ENCODE assay signal across 21 cellular contexts in genomic region chr15:62877276-62877857, GRCh38.
A peak's percentile ranks its signal among the peaks of the same experiment; 100 is the strongest.
DNase-seq lines count a peak whose midpoint lies in the region; ATAC-seq and TF ChIP-seq lines count a peak whose summit lies in the region.
"Had no signal": no experiment of that assay in that cellular context is flagged by ENCODE, and none has a peak within 500 bp of the region (broad histone marks: within the 10 kb centered on the region; RNA-seq: fewer than 3 reads in every experiment).

No MANE protein-coding gene starts in this region.

- H3K9me3 Mint-ChIP-seq in activated naive CD8-positive, alpha-beta T cell treated with anti-CD3 and anti-CD28 coated beads, Interleukin-2, amount 50 U/mL, for 24 hours = no peaks in the 10 kb centered on the region
- H3K9me3 Mint-ChIP-seq: activated naive CD4-positive, alpha-beta T cell treated with anti-CD3 and anti-CD28 coated beads, Interleukin-2, amount 10 ng/mL, durations not matched to agents 7 days and 5 days; activated T-cell treated with anti-CD3 and anti-CD28 coated beads, Interleukin-2, amount 50 U/mL, for 4 hours; naive thymus-derived CD8-positive, alpha-beta T cell had no signal

- peaks cover 4% of the 10 kb centered on the region for H3K27me3 Mint-ChIP-seq in activated naive CD8-positive, alpha-beta T cell treated with anti-CD3 and anti-CD28 coated beads, Interleukin-2, amount 50 U/mL, for 24 hours

- DNase-seq in COLO668 (lab: John Stamatoyannopoulos, UW; ENCODE audit: unreplicated experiment) = peak; percentile 84
- peak; percentile 36 for DNase-seq in NCI-H1105 (lab: John Stamatoyannopoulos, UW)
- peak; percentile 63 to 72 for DNase-seq in SHP77 (lab: John Stamatoyannopoulos, UW)
- DNase-seq in mucosa of descending colon = no peak
- no peak for DNase-seq in activated naive CD8-positive, alpha-beta T cell treated with anti-CD3 and anti-CD28 coated beads, Interleukin-2, amount 50 U/mL, for 24 hours
- DNase-seq in NCI-H82 treated with DMSO at 0.1 percent for 48 hours (lab: John Stamatoyannopoulos, UW; ENCODE audit: unreplicated experiment) = no peak
- no peak for DNase-seq in amygdala (lab: John Stamatoyannopoulos, UW)
- no peak for DNase-seq in NCI-H526 treated with DMSO at 0.1 percent for 48 hours (lab: John Stamatoyannopoulos, UW)
- DNase-seq: ACHN; activated CD8-positive, alpha-beta memory T cell treated with anti-CD3 and anti-CD28 coated beads for 24 hours; activated naive CD4-positive, alpha-beta T cell treated with anti-CD3 and anti-CD28 coated beads, Interleukin-2, amount 10 ng/mL, durations not matched to agents 7 days and 5 days; activated T-cell treated with anti-CD3 and anti-CD28 coated beads, Interleukin-2, amount 50 U/mL, for 4 hours; DMS79 treated with DMSO at 0.1 percent for 48 hours; naive thymus-derived CD8-positive, alpha-beta T cell; NCI-H1694 treated with DMSO at 0.1 percent for 48 hours; stimulated activated CD4-positive, alpha-beta T cell treated with anti-CD3 and anti-CD28 coated beads, Interleukin-4, amount 100 ng/mL, for 24 hours; stimulated activated naive CD4-positive, alpha-beta T cell; T-helper 17 cell had no signal

- TF ChIP-seq CTCF in mucosa of descending colon (IDR thresholded peaks at IDR 0.05) = no peak

- no peaks in the 10 kb centered on the region for H3K9me3 ChIP-seq in mucosa of descending colon
- H3K9me3 ChIP-seq: heart left ventricle, thoracic aorta had no signal

- intact Hi-C loops in mucosa of descending colon (cut with DNase I, micrococcal nuclease) = no loop called here

- no peaks in the 10 kb centered on the region for H3K36me3 ChIP-seq in mucosa of descending colon (ENCODE audit: low read depth)
- H3K36me3 ChIP-seq: heart left ventricle, thoracic aorta had no signal

- no peak overlapping the region for H3K27ac Mint-ChIP-seq in activated naive CD8-positive, alpha-beta T cell treated with anti-CD3 and anti-CD28 coated beads, Interleukin-2, amount 50 U/mL, for 24 hours
- H3K27ac Mint-ChIP-seq: activated naive CD4-positive, alpha-beta T cell treated with anti-CD3 and anti-CD28 coated beads, Interleukin-2, amount 10 ng/mL, durations not matched to agents 7 days and 5 days; naive thymus-derived CD8-positive, alpha-beta T cell; T-helper 17 cell had no signal

- H3K36me3 Mint-ChIP-seq in activated naive CD8-positive, alpha-beta T cell treated with anti-CD3 and anti-CD28 coated beads, Interleukin-2, amount 50 U/mL, for 24 hours (ENCODE audit: low read depth) = no peaks in the 10 kb centered on the region
- H3K36me3 Mint-ChIP-seq: activated naive CD4-positive, alpha-beta T cell treated with anti-CD3 and anti-CD28 coated beads, Interleukin-2, amount 10 ng/mL, durations not matched to agents 7 days and 5 days; naive thymus-derived CD8-positive, alpha-beta T cell had no signal

- no peaks in the 10 kb centered on the region for H3K4me1 ChIP-seq in mucosa of descending colon (ENCODE audit: low read depth)

- no peak overlapping the region for H3K4me3 Mint-ChIP-seq in activated naive CD8-positive, alpha-beta T cell treated with anti-CD3 and anti-CD28 coated beads, Interleukin-2, amount 50 U/mL, for 24 hours
- H3K4me3 Mint-ChIP-seq: activated naive CD4-positive, alpha-beta T cell treated with anti-CD3 and anti-CD28 coated beads, Interleukin-2, amount 10 ng/mL, durations not matched to agents 7 days and 5 days; activated T-cell treated with anti-CD3 and anti-CD28 coated beads, Interleukin-2, amount 50 U/mL, for 4 hours; naive thymus-derived CD8-positive, alpha-beta T cell; T-helper 17 cell had no signal

- peaks cover 11% of the 10 kb centered on the region for H3K4me1 Mint-ChIP-seq in activated naive CD8-positive, alpha-beta T cell treated with anti-CD3 and anti-CD28 coated beads, Interleukin-2, amount 50 U/mL, for 24 hours
- H3K4me1 Mint-ChIP-seq: activated naive CD4-positive, alpha-beta T cell treated with anti-CD3 and anti-CD28 coated beads, Interleukin-2, amount 10 ng/mL, durations not matched to agents 7 days and 5 days had no signal

- peak; percentile 34 for ATAC-seq in mucosa of descending colon
- ATAC-seq in activated naive CD8-positive, alpha-beta T cell treated with anti-CD3 and anti-CD28 coated beads, Interleukin-2, amount 50 U/mL, for 24 hours = no peak
- ATAC-seq: activated T-cell treated with anti-CD3 and anti-CD28 coated beads, Interleukin-2, amount 50 U/mL, for 4 hours; naive thymus-derived CD8-positive, alpha-beta T cell; T-helper 17 cell had no signal

- H3K4me3 ChIP-seq in mucosa of descending colon = no peak overlapping the region
- H3K4me3 ChIP-seq: heart left ventricle, SK-N-MC, thoracic aorta had no signal

Comparison
In these comparisons a context has a peak if more than half of its experiments do, and no peak if none do; other contexts are left out.
1. DNase-seq: peak in COLO668 (single experiment), NCI-H1105 (single experiment) and SHP77 (2 of 2); none in mucosa of descending colon (0 of 3), activated naive CD8-positive, alpha-beta T cell treated with anti-CD3 and anti-CD28 coated beads, Interleukin-2, amount 50 U/mL, for 24 hours (single experiment), NCI-H82 treated with DMSO at 0.1 percent for 48 hours (single experiment), amygdala (0 of 56) and NCI-H526 treated with DMSO at 0.1 percent for 48 hours (single experiment).